In genomic region chr15:30984118-30984517, GRCh38 we compare ENCODE assay signal across 14 cellular contexts. TPM values are rescaled to one million over a fixed set of nuclear protein-coding genes. Genes with fewer than 3 reads are reported as not detected.
A peak's percentile ranks its signal among the peaks of the same experiment; 100 is the strongest.
DNase-seq lines count a peak whose midpoint lies in the region; ATAC-seq and TF ChIP-seq lines count a peak whose summit lies in the region.
"Had no signal": no experiment of that assay in that cellular context is flagged by ENCODE, and none has a peak within 500 bp of the region (broad histone marks: within the 10 kb centered on the region; RNA-seq: fewer than 3 reads in every experiment).

No MANE protein-coding gene starts in this region.

- 46 to 60% (median 51%) methylated on average over 3 of the region's 3 CpGs for WGBS in heart left ventricle, 4 donors
- 71 to 80% methylated on average over 3 of the region's 3 CpGs for WGBS in upper lobe of left lung, 2 donors

- peak overlapping the region in 1 of 12 donors; percentile 5 for H3K4me3 ChIP-seq in heart left ventricle
- H3K4me3 ChIP-seq in left lung = no peak overlapping the region
- H3K4me3 ChIP-seq in upper lobe of left lung = no peak overlapping the region
- H3K4me3 ChIP-seq: mucosa of descending colon had no signal

- H3K9me3 ChIP-seq in heart left ventricle (no peaks in the 10 kb centered on the region), left lung (no peaks in the 10 kb centered on the region), upper lobe of left lung (no peaks in the 10 kb centered on the region)
- H3K9me3 ChIP-seq: mucosa of descending colon had no signal

- no peak for TF ChIP-seq POLR2A in heart left ventricle (IDR thresholded peaks at IDR 0.05)
- TF ChIP-seq POLR2A in upper lobe of left lung (IDR thresholded peaks at IDR 0.05) = no peak

- peak overlapping the region in 3 of 5 experiments; percentile 32 to 62 (median 43) for H3K4me3 Mint-ChIP-seq in brain
- no peak overlapping the region for H3K4me3 Mint-ChIP-seq in immature natural killer cell
- H3K4me3 Mint-ChIP-seq: activated T-cell treated with anti-CD3 and anti-CD28 coated beads, Interleukin-2, amount 50 U/mL, for 24 hours had no signal

- ATAC-seq in heart left ventricle (no peak), Right ventricle myocardium inferior (no peak), left lung (peak; percentile 39), upper lobe of left lung (ENCODE audit: low FRiP score in 2 of 2) (no peak)

- H3K4me1 ChIP-seq in heart left ventricle = peaks cover 0 to 88% (median 61%) of the 10 kb centered on the region in 12 donors
- peaks cover 21 to 65% of the 10 kb centered on the region in 2 donors for H3K4me1 ChIP-seq in left lung
- peaks cover 50 to 59% (median 55%) of the 10 kb centered on the region in 4 donors for H3K4me1 ChIP-seq in upper lobe of left lung

- peak overlapping the region in 3 of 5 experiments; percentile 15 to 79 (median 65) for H3K27ac Mint-ChIP-seq in brain
- H3K27ac Mint-ChIP-seq in immature natural killer cell = peak overlapping the region in 1 of 6 donors; percentile 6

- H3K27me3 ChIP-seq in heart left ventricle = no peaks in the 10 kb centered on the region
- H3K27me3 ChIP-seq in left lung = no peaks in the 10 kb centered on the region
- no peaks in the 10 kb centered on the region for H3K27me3 ChIP-seq in upper lobe of left lung

- no peak for TF ChIP-seq EP300 in upper lobe of left lung (IDR thresholded peaks at IDR 0.05)

- no peaks in the 10 kb centered on the region for H3K27me3 Mint-ChIP-seq in brain
- peaks cover 0 to 2% (median 0%) of the 10 kb centered on the region in 3 donors for H3K27me3 Mint-ChIP-seq in immature natural killer cell (ENCODE audit: low read depth in 3 of 3)
- H3K27me3 Mint-ChIP-seq: activated T-cell treated with anti-CD3 and anti-CD28 coated beads, Interleukin-2, amount 50 U/mL, for 24 hours; CD4-positive, alpha-beta memory T cell had no signal

- peaks cover 0 to 71% (median 15%) of the 10 kb centered on the region in 9 donors for H3K36me3 ChIP-seq in heart left ventricle
- H3K36me3 ChIP-seq in left lung = peaks cover 0 to 36% of the 10 kb centered on the region in 2 donors
- H3K36me3 ChIP-seq in upper lobe of left lung = peaks cover 2 to 39% (median 10%) of the 10 kb centered on the region in 4 donors

- peaks cover 32% of the 10 kb centered on the region for H3K36me3 Mint-ChIP-seq in brain
- peaks cover 0 to 24% (median 13%) of the 10 kb centered on the region in 3 donors for H3K36me3 Mint-ChIP-seq in immature natural killer cell

- no peak for TF ChIP-seq CTCF in heart left ventricle (IDR thresholded peaks at IDR 0.05)
- TF ChIP-seq CTCF in brain (conservative IDR thresholded peaks at IDR 0.05) = no peak
- no peak for TF ChIP-seq CTCF in left lung (IDR thresholded peaks at IDR 0.05)
- no peak for TF ChIP-seq CTCF in upper lobe of left lung (IDR thresholded peaks at IDR 0.05)

- DNase-seq in heart left ventricle (no peak), Right ventricle myocardium inferior (ENCODE audit: missing footprints) (no peak), left lung (no peak), upper lobe of left lung (no peak), NCI-H446 (lab: John Stamatoyannopoulos, UW) (no peak), immature natural killer cell (no peak), AG20443 (ENCODE audit: low spot score) (no peak)
- DNase-seq: activated CD4-positive, alpha-beta T cell treated with anti-CD3 and anti-CD28 coated beads, Interleukin-2, amount 50 U/mL, for 1 hour; activated T-cell treated with anti-CD3 and anti-CD28 coated beads, Interleukin-2, amount 50 U/mL, for 24 hours; CD4-positive, alpha-beta memory T cell; MM.1S; mucosa of descending colon; NCI-H2107 had no signal

- H3K4me1 Mint-ChIP-seq in brain = peaks cover 42% of the 10 kb centered on the region
- peaks cover 73 to 88% of the 10 kb centered on the region in 2 donors for H3K4me1 Mint-ChIP-seq in immature natural killer cell

- intact Hi-C loops in heart left ventricle (cut with DNase I) = loop anchor here in 6 of 10 donors (5.0 to 10.0 kb wide), 5 partner anchors 59 to 151 kb away; no protein-coding TSS in a partner anchor
- intact Hi-C loops in Right ventricle myocardium inferior (cut with DNase I) = no loop called here
- intact Hi-C loops in left lung (cut with DNase I) = no loop called here

- H3K9me3 Mint-ChIP-seq in brain (no peaks in the 10 kb centered on the region), immature natural killer cell (no peaks in the 10 kb centered on the region)
- H3K9me3 Mint-ChIP-seq: activated T-cell treated with anti-CD3 and anti-CD28 coated beads, Interleukin-2, amount 50 U/mL, for 24 hours had no signal

- H3K27ac ChIP-seq in heart left ventricle = peak overlapping the region in 8 of 12 donors; percentile 1 to 54 (median 44)
- H3K27ac ChIP-seq in left lung = peak overlapping the region in 1 of 2 donors; percentile 24
- peak overlapping the region in 3 of 4 donors; percentile 10 to 67 (median 67) for H3K27ac ChIP-seq in upper lobe of left lung

RNA-seq across cellular contexts. Expression of gene MTMR10, which starts 7.3 kb away (rescaled TPM):
- total RNA-seq in heart left ventricle (10 to 100 TPM; 14.4 to 38.9 (median 27.8) TPM), Right ventricle myocardium inferior (31.4 TPM), left lung (10 to 100 TPM; 33.1 to 34.3 TPM), upper lobe of left lung (10 to 100 TPM; 28.6 to 48.7 (median 36.8) TPM)
- polyA plus RNA-seq in heart left ventricle (10 to 100 TPM in 1 of 2 donors, 1 to 10 TPM in 1; 8.6 to 22.6 TPM), brain (ENCODE audit: insufficient read depth, low read depth, low replicate concordance) (22.9 TPM), immature natural killer cell (10 to 100 TPM in 1 of 3 donors, 1 to 10 TPM in 2; 3.3 to 10.7 (median 4.0) TPM)

Comparison
In these comparisons a context has a peak if more than half of its experiments do, and no peak if none do; other contexts are left out.
1. intact Hi-C loops: an anchor here in heart left ventricle (5.0 to 10.0 kb wide); none called in Right ventricle myocardium inferior and left lung.
2. H3K4me3 Mint-ChIP-seq: peak in brain (3 of 5); none in immature natural killer cell (0 of 5).